Comparison of ENCODE assay signal across 8 cellular contexts in genomic region chr17:42121066-42121769, GRCh38. TPM values are rescaled to one million over a fixed set of nuclear protein-coding genes. Genes with fewer than 3 reads are reported as not detected.
A peak's percentile ranks its signal among the peaks of the same experiment; 100 is the strongest.
DNase-seq lines count a peak whose midpoint lies in the region; ATAC-seq, FAIRE-seq and TF ChIP-seq lines count a peak whose summit lies in the region.

Gene KAT2A, minus strand, starts transcription at chr17:42121367. Its CDS starts 63 bp downstream, at chr17:42121304.

- POLR2A ChIA-PET in endothelial cell of umbilical vein (lab: Charles Lee): no interaction called here

- intact Hi-C loops in endothelial cell of umbilical vein (cut with micrococcal nuclease): loop anchor here (1.0 to 2.0 kb wide), 2 partner anchors 34 to 60 kb away; partner anchors contain the start of gene KCNH4

- no peaks in the 10 kb centered on the region for H3K79me2 ChIP-seq in OCI-LY1 (ENCODE audit: insufficient read depth, low read length)
- no peaks in the 10 kb centered on the region for H3K79me2 ChIP-seq in endothelial cell of umbilical vein (ENCODE audit: control insufficient read depth, insufficient read depth, low read length)

- H3K4me3 ChIP-seq in OCI-LY1 (ENCODE audit: low read depth, low read length, poor library complexity, severe bottlenecking): peak within 1 kb of the TSS; percentile 83
- H3K4me3 ChIP-seq in endothelial cell of umbilical vein (replicated peaks in 1 of 3; ENCODE audit: insufficient read depth in 1 of 3, low read depth in 1 of 3, low read length in 3 of 3): peak within 1 kb of the TSS in 2 of 3 experiments; percentile 62 to 70

- H2AFZ ChIP-seq in OCI-LY1 (ENCODE audit: low read length) (no peak within 1 kb of the TSS), endothelial cell of umbilical vein (ENCODE audit: low read depth, low read length) (peak within 1 kb of the TSS; percentile 11)

- in situ Hi-C loops in GM13977 (cut with MboI; ENCODE audit: low pct_unique_long_range_greater_than_20kb, low sequenced_read_pairs, unreplicated experiment): loop anchor here (25.0 kb wide), 1 partner anchor 384 kb away; the partner anchor contains the start of gene HAP1

- CTCF ChIA-PET in endothelial cell of umbilical vein (lab: Charles Lee): interaction anchor here (0.6 to 6.8 kb wide), 11 partner anchors 8 to 396 kb away, joined by 3 to 74 read pairs (median 3); partner anchors contain the start of genes CNP, HCRT and KCNH4

- no peaks in the 10 kb centered on the region for H3K9me1 ChIP-seq in endothelial cell of umbilical vein (replicated peaks; ENCODE audit: control insufficient read depth, extremely low read depth, insufficient read depth, low read length)

- peaks cover 35% of the 10 kb centered on the region for H3K4me1 ChIP-seq in OCI-LY1 (ENCODE audit: insufficient read depth, low read length, severe bottlenecking)
- peaks cover 5% of the 10 kb centered on the region for H3K4me1 ChIP-seq in endothelial cell of umbilical vein (ENCODE audit: control insufficient read depth, extremely low read depth, insufficient read depth, low read length)

- peak; percentile 77 for ATAC-seq in HG03432 (IDR thresholded peaks at IDR 0.05; ENCODE audit: unreplicated experiment)

- dilution Hi-C loops in endothelial cell of umbilical vein (cut with MboI; ENCODE audit: extremely low pct_ligation_motif_present, low sequenced_read_pairs): loop anchor here (25.0 kb wide), 1 partner anchor 159 kb away; the partner anchor contains the start of gene CNP

- H3K9me3 ChIP-seq in OCI-LY1 (ENCODE audit: low read length): no peaks in the 10 kb centered on the region
- H3K9me3 ChIP-seq in endothelial cell of umbilical vein (replicated peaks; ENCODE audit: control insufficient read depth, insufficient read depth, low read length): no peaks in the 10 kb centered on the region

- peak; percentile 97 for DNase-seq in GM13977 (ENCODE audit: low spot score)
- peak; percentile 89 for DNase-seq in activated CD8-positive, alpha-beta memory T cell treated with anti-CD3 and anti-CD28 coated beads, Interleukin-2, amount 50 U/mL, for 48 hours
- DNase-seq in endothelial cell of umbilical vein (ENCODE audit: low read depth, low spot score): peak; percentile 79
- DNase-seq in midbrain (lab: John Stamatoyannopoulos, UW): peak; percentile 90
- peak; percentile 47 to 57 for DNase-seq in stimulated activated CD8-positive, alpha-beta memory T cell treated with anti-CD3 and anti-CD28 coated beads, Interleukin-15, amount 100 ng/mL, for 4 hours (ENCODE audit: low read depth in 2 of 2)

- H3K9me2 ChIP-seq in OCI-LY1 (ENCODE audit: low read depth, low read length): no peaks in the 10 kb centered on the region

- H3K4me2 ChIP-seq in OCI-LY1 (ENCODE audit: low read length): peak within 1 kb of the TSS; percentile 99
- peak within 1 kb of the TSS; percentile 44 for H3K4me2 ChIP-seq in endothelial cell of umbilical vein (ENCODE audit: insufficient read depth, low read length)

- no TSS peak for BruUV-seq in endothelial cell of umbilical vein (replicated peaks; lab: Mats Ljungman, UMichigan)

- TF ChIP-seq CTCF in 22Rv1 (IDR thresholded peaks at IDR 0.05) (no peak), GM13977 (IDR thresholded peaks at IDR 0.05; ENCODE audit: extremely low read depth, insufficient read depth, missing control alignments) (no peak), OCI-LY1 (IDR thresholded peaks at IDR 0.05; ENCODE audit: low read length) (no peak), endothelial cell of umbilical vein (IDR thresholded peaks at IDR 0.05; ENCODE audit: extremely low read depth in 1 of 2, insufficient read depth in 1 of 2, low read depth in 1 of 2, low read length in 2 of 2) (no peak)

- H3K9ac ChIP-seq in OCI-LY1 (ENCODE audit: low read length) (peak within 1 kb of the TSS; percentile 93), endothelial cell of umbilical vein (replicated peaks; ENCODE audit: extremely low read depth, insufficient read depth, low read length) (no peak within 1 kb of the TSS)

- peak; percentile 84 for TF ChIP-seq POLR2A in endothelial cell of umbilical vein (IDR thresholded peaks at IDR 0.05; ENCODE audit: low read depth, low read length)

- H3K27me3 ChIP-seq in OCI-LY1 (ENCODE audit: insufficient read depth, low read length) (no peaks in the 10 kb centered on the region), endothelial cell of umbilical vein (ENCODE audit: control insufficient read depth in 2 of 2, insufficient read depth in 2 of 2, low read length in 2 of 2) (no peaks in the 10 kb centered on the region)

- H4K20me1 ChIP-seq in OCI-LY1 (ENCODE audit: insufficient read depth, low read length): no peaks in the 10 kb centered on the region
- no peaks in the 10 kb centered on the region for H4K20me1 ChIP-seq in endothelial cell of umbilical vein (replicated peaks; ENCODE audit: control insufficient read depth, extremely low read depth, insufficient read depth, low read length)

- FAIRE-seq in endothelial cell of umbilical vein (lab: Jason Lieb, UNC): peak; percentile 91

- H3K36me3 ChIP-seq in OCI-LY1 (ENCODE audit: insufficient read depth, low read length): peaks cover 37% of the 10 kb centered on the region
- peaks cover 10% of the 10 kb centered on the region in 2 experiments for H3K36me3 ChIP-seq in endothelial cell of umbilical vein (ENCODE audit: control insufficient read depth in 2 of 2, extremely low read depth in 1 of 2, insufficient read depth in 2 of 2, low read length in 2 of 2)

- H3K27ac ChIP-seq in 22Rv1: peak within 1 kb of the TSS; percentile 77
- peak within 1 kb of the TSS; percentile 64 for H3K27ac ChIP-seq in OCI-LY1 (ENCODE audit: low read depth, low read length, poor library complexity, severe bottlenecking)
- no peak within 1 kb of the TSS for H3K27ac ChIP-seq in endothelial cell of umbilical vein (ENCODE audit: insufficient read depth, low read depth, low read length)

- no peaks in the 10 kb centered on the region for H3F3A ChIP-seq in OCI-LY1 (ENCODE audit: insufficient read depth, low read length)

TF ChIP-seq in endothelial cell of umbilical vein, 7 proteins besides CTCF, POLR2A, EP300 and RAD21:
- TF ChIP-seq MAX (IDR thresholded peaks at IDR 0.05; ENCODE audit: insufficient read depth, insufficient read length) (peak; percentile 59), MYC (IDR thresholded peaks at IDR 0.05; ENCODE audit: low read depth, low read length) (peak; percentile 93), JUN (IDR thresholded peaks at IDR 0.05; ENCODE audit: borderline replicate concordance, insufficient read depth, insufficient read length, low read depth) (no peak), FOS (IDR thresholded peaks at IDR 0.05; ENCODE audit: borderline replicate concordance, insufficient read depth, low read length) (no peak), POLR2AphosphoS5 (IDR thresholded peaks at IDR 0.05; ENCODE audit: insufficient read depth, low read depth, low read length) (peak; percentile 96), GATA2 (IDR thresholded peaks at IDR 0.05; ENCODE audit: insufficient read depth, insufficient read length, low read depth, low read length) (no peak)

RNA-seq across cellular contexts. Expression of gene KAT2A, which starts in this region (rescaled TPM):
- total RNA-seq in endothelial cell of umbilical vein: 31.3 and 33.4 TPM in 2 replicates
- 32.4 and 32.9 TPM in 2 replicates for polyA plus RNA-seq in endothelial cell of umbilical vein
- 13.4 and 16.9 TPM in 2 replicates for polyA plus RNA-seq in endothelial cell of umbilical vein (2011; cell fraction: cytosol; rRNA removed)
- polyA plus RNA-seq in endothelial cell of umbilical vein (2011; cell fraction: nucleus; rRNA removed): 233 and 264 TPM in 2 replicates
- 26.0 and 35.4 TPM in 2 replicates for polyA plus RNA-seq in endothelial cell of umbilical vein (2012)
- 16.1 and 22.3 TPM in 2 replicates for polyA minus RNA-seq in endothelial cell of umbilical vein
- polyA minus RNA-seq in endothelial cell of umbilical vein (2011; cell fraction: cytosol; rRNA and poly(A)+ RNA removed): 27.3 TPM
- polyA minus RNA-seq in endothelial cell of umbilical vein (2011; cell fraction: nucleus; rRNA and poly(A)+ RNA removed): 22.6 TPM in 2 replicates
